ENCODE assay signal across 7 cellular contexts in genomic region chr6:117932001-117932400, GRCh38. TPM values are rescaled to one million over a fixed set of nuclear protein-coding genes. Genes with fewer than 3 reads are reported as not detected.
"Had no signal": no experiment of that assay in that cellular context is flagged by ENCODE, and none has a peak within 500 bp of the region (broad histone marks: within the 10 kb centered on the region; RNA-seq: fewer than 3 reads in every experiment).

No MANE protein-coding gene starts in this region.

- H3K27ac ChIP-seq: HL-60, KMS-11 had no signal

- DNase-seq: IMR-90, KBM-7, KG1 had no signal

- H3K4me3 ChIP-seq: K562 had no signal

- H3K4me2 ChIP-seq: KMS-11 had no signal

- H3K9ac ChIP-seq: KMS-11 had no signal

RNA-seq across cellular contexts. Expression of gene SLC35F1, which starts 24.9 kb away (rescaled TPM):
- polyA plus RNA-seq: IgD-negative memory B cell, IMR-90 had no signal
